In the genomic region with DNA sequence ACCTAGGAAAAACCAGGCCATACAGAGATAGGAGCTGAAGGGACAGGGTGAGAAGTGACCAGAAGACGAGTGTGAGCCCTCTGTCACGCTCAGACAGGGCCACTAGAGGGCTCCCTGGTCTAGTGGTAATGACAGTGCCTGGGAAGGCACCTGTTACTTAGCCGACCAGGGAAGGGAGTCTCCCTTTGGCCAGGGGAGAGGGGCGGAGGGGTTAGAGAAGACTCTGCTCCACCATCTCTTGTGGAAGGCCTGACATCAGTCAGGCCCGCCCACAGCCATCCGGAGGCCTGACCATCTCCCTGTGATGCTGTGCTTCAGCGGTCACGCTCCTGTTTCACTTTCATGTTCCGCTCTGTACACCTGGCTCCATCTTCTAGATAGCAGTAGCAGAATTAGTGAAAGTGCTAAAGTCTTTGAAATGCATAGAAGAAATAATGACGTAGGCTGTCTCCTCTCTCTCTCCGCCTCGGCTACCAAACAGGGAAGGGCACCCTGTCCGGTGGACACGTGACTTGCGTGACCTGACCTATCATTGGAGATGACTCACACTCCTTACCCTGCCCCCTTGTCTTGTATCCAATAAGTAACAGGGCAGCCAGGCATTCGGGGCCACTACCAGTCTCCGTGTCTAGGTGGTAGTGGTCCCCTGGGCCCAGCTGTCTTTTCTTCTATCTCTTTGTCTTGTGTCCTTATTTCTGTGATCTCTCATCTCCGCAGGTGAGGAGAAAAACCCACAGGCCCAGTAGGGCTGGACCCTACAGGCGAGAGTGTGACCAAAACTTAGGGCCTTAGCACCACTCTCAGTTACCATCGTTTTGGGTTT, we compare ENCODE assay signal across 8 cellular contexts. TPM values are rescaled to one million over a fixed set of nuclear protein-coding genes. Genes with fewer than 3 reads are reported as not detected.
DNase-seq lines count a peak whose midpoint lies in the region; ATAC-seq, FAIRE-seq and TF ChIP-seq lines count a peak whose summit lies in the region.

No MANE protein-coding gene starts in this region.

- CTCF ChIA-PET in CD4-positive, alpha-beta memory T cell (lab: Charles Lee; ENCODE audit: partially characterized antibody) = interaction anchor here (1.2 kb wide), 1 partner anchor 24 kb away, joined by 5 read pairs; no protein-coding TSS in a partner anchor
- CTCF ChIA-PET in Panc1 (lab: Charles Lee) = no interaction called here

- peaks cover 27% of the 10 kb centered on the region for H3K4me1 ChIP-seq in CD4-positive, alpha-beta memory T cell (ENCODE audit: insufficient read depth, low read length)
- no peaks in the 10 kb centered on the region for H3K4me1 ChIP-seq in Panc1 (ENCODE audit: control insufficient read depth, insufficient read depth, low read length)

- in situ Hi-C loops in Panc1 (cut with HindIII; ENCODE audit: low pct_unique_long_range_greater_than_20kb, low sequenced_read_pairs) = no loop called here

- POLR2A ChIA-PET in CD4-positive, alpha-beta memory T cell (lab: Charles Lee; ENCODE audit: partially characterized antibody) = interaction anchor here (0.7 to 1.3 kb wide), 2 partner anchors 27 to 206 kb away, joined by 3 read pairs; partner anchors contain the start of gene HTT
- POLR2A ChIA-PET in Panc1 (lab: Charles Lee) = no interaction called here

- peaks cover 20 to 42% (median 24%) of the 10 kb centered on the region in 4 donors for H3K4me1 Mint-ChIP-seq in CD4-positive, alpha-beta memory T cell

- intact Hi-C loops in CD4-positive, alpha-beta memory T cell (cut with micrococcal nuclease) = loop anchor here (1.0 to 5.0 kb wide), 3 partner anchors 27 to 85 kb away; partner anchors contain the start of genes GRK4, HTT, HTT-AS and NOP14
- intact Hi-C loops in Panc1 (cut with micrococcal nuclease; ENCODE audit: unreplicated experiment) (no loop called here), posterior cingulate gyrus (cut with DNase I) (no loop called here)

- FAIRE-seq in urothelium cell line (lab: Jason Lieb, UNC) = no peak

- H3K9me3 ChIP-seq in CD4-positive, alpha-beta memory T cell (ENCODE audit: control insufficient read depth in 1 of 2, low read length in 2 of 2) = no peaks in the 10 kb centered on the region
- H3K9me3 ChIP-seq in Panc1 (ENCODE audit: control insufficient read depth, insufficient read depth, low read depth, low read length) = no peaks in the 10 kb centered on the region

- H3K27ac Mint-ChIP-seq in CD4-positive, alpha-beta memory T cell = peak overlapping the region; percentile 82 to 98 (median 94)

- no peaks in the 10 kb centered on the region for H3K36me3 ChIP-seq in CD4-positive, alpha-beta memory T cell (ENCODE audit: insufficient read depth, low read length)
- H3K36me3 ChIP-seq in Panc1 (ENCODE audit: control insufficient read depth, insufficient read depth, low read length) = no peaks in the 10 kb centered on the region

- H3K27me3 ChIP-seq in CD4-positive, alpha-beta memory T cell (ENCODE audit: insufficient read depth, low read length) = no peaks in the 10 kb centered on the region
- no peaks in the 10 kb centered on the region for H3K27me3 ChIP-seq in Panc1 (ENCODE audit: control insufficient read depth, insufficient read depth, low read length)

- H3K27me3 Mint-ChIP-seq in CD4-positive, alpha-beta memory T cell = no peaks in the 10 kb centered on the region

- peaks cover 3 to 6% of the 10 kb centered on the region in 2 donors for H3K36me3 Mint-ChIP-seq in CD4-positive, alpha-beta memory T cell

- ATAC-seq in HG03378 (IDR thresholded peaks at IDR 0.05; ENCODE audit: unreplicated experiment) (peak; percentile 81), Panc1 (peak; percentile 91)

- peak; percentile 76 to 93 (median 82) for DNase-seq in CD4-positive, alpha-beta memory T cell
- DNase-seq in Panc1 (ENCODE audit: low read depth, low spot score) (peak; percentile 35), glomerular visceral epithelial cell (ENCODE audit: extremely low spot score) (peak; percentile 69), posterior cingulate gyrus (peak in 9 of 10 donors; percentile 37 to 95 (median 72)), urothelium cell line (ENCODE audit: low spot score) (peak; percentile 23)
- peak; percentile 88 for DNase-seq in activated effector memory CD4-positive, alpha-beta T cell treated with anti-CD3 and anti-CD28 coated beads, Interleukin-2, amount 50 U/mL, for 16 hours

- peak overlapping the region; percentile 56 for H3K27ac ChIP-seq in CD4-positive, alpha-beta memory T cell (ENCODE audit: low read depth, low read length)
- H3K27ac ChIP-seq in Panc1 (ENCODE audit: low read length) = no peak overlapping the region

- peak; percentile 43 for TF ChIP-seq POLR2A in GM19193 (IDR thresholded peaks at IDR 0.05; ENCODE audit: extremely low read depth, insufficient read depth, insufficient read length)

- H3K9me3 Mint-ChIP-seq in CD4-positive, alpha-beta memory T cell = peaks cover 0 to 6% (median 5%) of the 10 kb centered on the region in 8 donors

- H3K4me3 Mint-ChIP-seq in CD4-positive, alpha-beta memory T cell = peak overlapping the region; percentile 81 to 93 (median 88)

- BruUV-seq in Panc1 (replicated peaks; lab: Mats Ljungman, UMichigan) = no TSS peak

- TF ChIP-seq CTCF in Panc1 (IDR thresholded peaks at IDR 0.05) = peak; percentile 88

- peak overlapping the region; percentile 42 to 87 for H3K4me3 ChIP-seq in CD4-positive, alpha-beta memory T cell (ENCODE audit: low read length in 2 of 2)
- peak overlapping the region; percentile 27 to 37 for H3K4me3 ChIP-seq in Panc1 (ENCODE audit: low read depth in 2 of 2, low read length in 2 of 2)

RNA-seq across cellular contexts. Expression of gene HTT-AS, which starts 26.7 kb away (rescaled TPM):
- not detected for total RNA-seq in CD4-positive, alpha-beta memory T cell
- not detected for polyA plus RNA-seq in CD4-positive, alpha-beta memory T cell
- total RNA-seq in Panc1 (2021; ENCODE audit: unreplicated experiment) = not detected
- polyA plus RNA-seq in Panc1 (2012; ENCODE audit: insufficient read length) = not detected

RNA-seq across cellular contexts. Expression of gene HTT, which starts 26.8 kb away (rescaled TPM):
- total RNA-seq in CD4-positive, alpha-beta memory T cell = 10 to 100 TPM; 62.2 to 67.7 TPM
- polyA plus RNA-seq in CD4-positive, alpha-beta memory T cell = 1 to 10 TPM in 1 of 2 donors, under 1 TPM in 1; 0.57 to 4.9 TPM
- 24.7 TPM for total RNA-seq in Panc1 (2021; ENCODE audit: unreplicated experiment)
- 21.3 TPM for polyA plus RNA-seq in Panc1 (2012; ENCODE audit: insufficient read length)

Comparison
In these comparisons a context has a peak if more than half of its experiments do, and no peak if none do; other contexts are left out.
1. DNase-seq: peak in every context shown above with its lines; median percentile 88 in activated effector memory CD4-positive, alpha-beta T cell treated with anti-CD3 and anti-CD28 coated beads, Interleukin-2, amount 50 U/mL, for 16 hours; 82 in CD4-positive, alpha-beta memory T cell; 72 in posterior cingulate gyrus; 69 in glomerular visceral epithelial cell; 35 in Panc1; 23 in urothelium cell line.